8 cellular contexts compared by ENCODE assay signal in the genomic region with DNA sequence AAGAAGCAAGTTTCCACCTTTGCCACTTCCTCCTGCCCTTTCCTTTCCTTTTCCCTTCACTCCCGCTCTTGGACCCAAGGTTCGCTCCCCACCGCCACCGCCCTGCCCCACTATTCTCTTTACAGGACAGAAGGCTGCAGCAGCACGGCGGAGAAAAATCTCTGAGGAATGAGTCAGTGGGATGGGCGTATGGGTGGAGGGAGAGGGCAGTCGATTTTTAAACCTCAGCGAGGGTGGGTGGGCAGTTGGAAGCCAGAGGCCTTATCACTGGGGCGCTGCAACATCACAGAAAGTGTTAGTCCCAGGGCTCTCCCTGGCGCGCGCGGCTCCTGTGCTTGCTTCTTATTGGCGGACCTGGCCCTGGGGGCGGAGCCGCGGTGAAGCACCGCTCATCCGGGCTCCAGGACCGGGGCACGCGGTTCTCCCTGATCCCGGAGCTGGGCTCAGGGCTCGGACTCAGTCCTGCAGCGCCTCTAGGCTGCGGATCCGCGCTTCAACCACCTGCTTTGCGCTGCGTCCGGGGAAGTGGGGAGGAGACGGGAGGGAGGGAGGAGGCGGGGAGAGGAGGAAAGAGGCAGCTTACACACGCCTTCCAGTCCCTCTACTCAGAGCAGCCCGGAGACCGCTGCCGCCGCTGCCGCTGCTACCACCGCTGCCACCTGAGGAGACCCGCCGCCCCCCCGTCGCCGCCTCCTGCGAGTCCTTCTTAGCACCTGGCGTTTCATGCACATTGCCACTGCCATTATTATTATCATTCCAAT.
A peak's percentile ranks its signal among the peaks of the same experiment; 100 is the strongest.
DNase-seq lines count a peak whose midpoint lies in the region; ATAC-seq and TF ChIP-seq lines count a peak whose summit lies in the region.

A gene (plus strand): TSS at position 608 of the 761 bp plus-strand sequence.

- in situ Hi-C loops in astrocyte of the spinal cord (cut with HindIII; ENCODE audit: low sequenced_read_pairs): no loop called here

- DNase-seq in NK-92 treated with Interleukin-12 subunit alpha and Interleukin-12 subunit beta, amount 100 ng/mL, for 24 hours (lab: John Stamatoyannopoulos, UW): peak; percentile 71
- DNase-seq in NK-92 (lab: John Stamatoyannopoulos, UW; ENCODE audit: unreplicated experiment): no peak
- peak; percentile 98 for DNase-seq in NCI-H2029 (lab: John Stamatoyannopoulos, UW)
- DNase-seq in T-helper 9 cell: peak; percentile 73
- peak; percentile 100 for DNase-seq in astrocyte of the spinal cord (ENCODE audit: low read depth, low spot score)
- peak; percentile 63 to 99 (median 96) for DNase-seq in hypothalamus (lab: John Stamatoyannopoulos, UW)
- peak; percentile 99 for DNase-seq in retinal pigment epithelial cell (ENCODE audit: low read depth)

- H3K4me3 ChIP-seq in astrocyte of the spinal cord (ENCODE audit: low read depth, low read length): peak within 1 kb of the TSS; percentile 94
- H3K4me3 ChIP-seq in retinal pigment epithelial cell (ENCODE audit: low read length): peak within 1 kb of the TSS; percentile 96

- TF ChIP-seq CTCF in astrocyte of the spinal cord (IDR thresholded peaks at IDR 0.05; ENCODE audit: low read depth, low read length): peak; percentile 74
- TF ChIP-seq CTCF in retinal pigment epithelial cell (conservative IDR thresholded peaks at IDR 0.05; ENCODE audit: low read depth, low read length): peak; percentile 61

- ATAC-seq in HG02973 (IDR thresholded peaks at IDR 0.05; ENCODE audit: unreplicated experiment): peak; percentile 46
